9 cellular contexts compared by ENCODE assay signal in the genomic region with DNA sequence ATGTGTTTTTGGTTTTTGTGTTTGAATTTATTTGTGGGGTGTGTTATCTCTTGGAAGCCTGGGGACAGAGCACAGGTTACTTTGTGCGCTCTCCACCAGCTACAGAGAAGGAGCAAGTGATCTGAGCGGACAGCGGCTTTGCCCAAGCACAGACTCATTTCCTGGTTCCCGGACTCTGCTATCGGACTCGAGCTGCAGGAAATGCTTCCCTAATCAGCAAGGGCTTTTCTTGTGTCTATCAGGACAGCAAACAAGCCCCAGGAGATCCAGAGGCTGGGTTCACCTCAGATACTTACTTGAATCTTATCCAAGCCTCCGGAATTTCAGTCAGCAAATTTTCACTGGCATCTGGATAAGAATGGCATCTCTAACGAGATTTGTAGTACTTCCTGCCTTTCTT. TPM values are rescaled to one million over a fixed set of nuclear protein-coding genes. Genes with fewer than 3 reads are reported as not detected.
DNase-seq lines count a peak whose midpoint lies in the region; FAIRE-seq and TF ChIP-seq lines count a peak whose summit lies in the region.
"Had no signal": no experiment of that assay in that cellular context is flagged by ENCODE, and none has a peak within 500 bp of the region (broad histone marks: within the 10 kb centered on the region; RNA-seq: fewer than 3 reads in every experiment).

No MANE protein-coding gene starts in this region.

- H3K36me3 Mint-ChIP-seq in HFFc6 (ENCODE audit: low read depth) = no peaks in the 10 kb centered on the region

- H2AFZ ChIP-seq in hepatocyte = no peak overlapping the region

- no peak for FAIRE-seq in small intestine (lab: Jason Lieb, UNC)

- TF ChIP-seq CTCF in HFFc6 (IDR thresholded peaks at IDR 0.05) = no peak
- no peak for TF ChIP-seq CTCF in hepatocyte (IDR thresholded peaks at IDR 0.05; ENCODE audit: poor library complexity)

- H3K4me3 ChIP-seq in adipocyte (ENCODE audit: low read length) = peak overlapping the region; percentile 75
- no peak overlapping the region for H3K4me3 ChIP-seq in hepatocyte
- no peak overlapping the region for H3K4me3 ChIP-seq in small intestine (ENCODE audit: low read depth in 1 of 2, low read length in 2 of 2)
- H3K4me3 ChIP-seq: SJCRH30 had no signal

- DNase-seq in HFFc6 (peak; percentile 47), adipocyte (ENCODE audit: low read depth) (peak; percentile 62), hepatocyte (ENCODE audit: low spot score) (peak; percentile 71), small intestine (peak; percentile 81), NCI-H524 (lab: John Stamatoyannopoulos, UW) (no peak), NCI-H2196 treated with DMSO at 0.1 percent for 48 hours (lab: John Stamatoyannopoulos, UW; ENCODE audit: unreplicated experiment) (no peak), cerebellar cortex (ENCODE audit: low spot score) (no peak), NCI-H1436 (lab: John Stamatoyannopoulos, UW) (no peak)

- no peaks in the 10 kb centered on the region for H3K79me2 ChIP-seq in hepatocyte

- H3K36me3 ChIP-seq in adipocyte (ENCODE audit: control insufficient read depth, insufficient read depth, low read length, severe bottlenecking) = no peaks in the 10 kb centered on the region
- H3K36me3 ChIP-seq in hepatocyte (replicated peaks; ENCODE audit: insufficient read depth, low read depth) = no peaks in the 10 kb centered on the region
- H3K36me3 ChIP-seq in small intestine (ENCODE audit: control insufficient read depth in 2 of 2, insufficient read depth in 2 of 2, low read length in 2 of 2) = no peaks in the 10 kb centered on the region
- H3K36me3 ChIP-seq: SJCRH30 had no signal

- H3K9ac ChIP-seq in adipocyte (ENCODE audit: low read length) = peak overlapping the region; percentile 46

- peaks cover 49% of the 10 kb centered on the region for H3K4me1 Mint-ChIP-seq in HFFc6 (ENCODE audit: low read depth)

- peaks cover 14% of the 10 kb centered on the region for H3K4me1 ChIP-seq in adipocyte (ENCODE audit: control insufficient read depth, insufficient read depth, low read length)
- no peaks in the 10 kb centered on the region for H3K4me1 ChIP-seq in hepatocyte (ENCODE audit: insufficient read depth)
- no peaks in the 10 kb centered on the region for H3K4me1 ChIP-seq in small intestine (ENCODE audit: control insufficient read depth in 2 of 2, insufficient read depth in 1 of 2, low read depth in 1 of 2, low read length in 1 of 2)
- H3K4me1 ChIP-seq: SJCRH30 had no signal

- H3K27me3 Mint-ChIP-seq in HFFc6 (ENCODE audit: insufficient read depth) = no peaks in the 10 kb centered on the region

- H3K4me3 Mint-ChIP-seq in HFFc6 = peak overlapping the region; percentile 75

- no peaks in the 10 kb centered on the region for H3K9me3 ChIP-seq in adipocyte (ENCODE audit: control insufficient read depth, low read length)
- H3K9me3 ChIP-seq in hepatocyte (ENCODE audit: low read depth) = no peaks in the 10 kb centered on the region
- H3K9me3 ChIP-seq in small intestine (ENCODE audit: control insufficient read depth, low read depth) = no peaks in the 10 kb centered on the region
- H3K9me3 ChIP-seq: SJCRH30 had no signal

- peak overlapping the region; percentile 68 for H3K4me2 ChIP-seq in hepatocyte

- no peaks in the 10 kb centered on the region for H3K27me3 ChIP-seq in adipocyte (replicated peaks; ENCODE audit: control insufficient read depth, insufficient read depth, low read length)
- H3K27me3 ChIP-seq in hepatocyte = no peaks in the 10 kb centered on the region
- no peaks in the 10 kb centered on the region for H3K27me3 ChIP-seq in small intestine (ENCODE audit: control insufficient read depth in 2 of 2, insufficient read depth in 2 of 2, low read length in 2 of 2)

- no peaks in the 10 kb centered on the region for H4K20me1 ChIP-seq in hepatocyte (ENCODE audit: insufficient read depth, poor library complexity, severe bottlenecking)

- H3K27ac ChIP-seq in hepatocyte = peak overlapping the region; percentile 29
- peak overlapping the region; percentile 3 to 30 for H3K27ac ChIP-seq in small intestine (ENCODE audit: low read depth in 1 of 2, low read length in 1 of 2)
- H3K27ac ChIP-seq: SJCRH30 had no signal

- WGBS in hepatocyte (ENCODE audit: low lambda C conversion rate, missing lambda C conversion rate) = 9% methylated on average over 8 of the region's 8 CpGs
- WGBS in small intestine, 3 donors = 5 to 20% (median 7%) methylated on average over 8 of the region's 8 CpGs

- H3K9me2 ChIP-seq in hepatocyte (replicated peaks; ENCODE audit: insufficient read depth) = no peaks in the 10 kb centered on the region

- peak overlapping the region; percentile 91 for H3K27ac Mint-ChIP-seq in HFFc6

- no peaks in the 10 kb centered on the region for H3K9me3 Mint-ChIP-seq in HFFc6

RNA-seq across cellular contexts. Expression of a gene that starts 27.8 kb away (rescaled TPM):
- total RNA-seq in HFFc6 (2021; fragmentation: NEBNext Ultra II Directional; extraction: Animal tissue kit (Norgen Biotek cat#: 25700)) = under 1 TPM in 2 of 6 experiments, not detected in 4; 0.02 to 0.06 TPM
- total RNA-seq in hepatocyte = 1.8 and 2.4 TPM in 2 replicates
- polyA plus RNA-seq in hepatocyte (0.13 and 0.30 TPM in 2 replicates), small intestine (10 to 100 TPM in 1 of 3 donors, 1 to 10 TPM in 2; 1.8 to 23.3 (median 4.1) TPM)
- total RNA-seq: SJCRH30 had no signal

Comparison
In these comparisons a context has a peak if more than half of its experiments do, and no peak if none do; other contexts are left out.
1. DNase-seq: peak in HFFc6 (single experiment), adipocyte (single experiment), hepatocyte (single experiment) and small intestine (single experiment); none in NCI-H524 (0 of 2), NCI-H2196 treated with DMSO at 0.1 percent for 48 hours (single experiment), cerebellar cortex (single experiment) and NCI-H1436 (single experiment).